In the genomic region with DNA sequence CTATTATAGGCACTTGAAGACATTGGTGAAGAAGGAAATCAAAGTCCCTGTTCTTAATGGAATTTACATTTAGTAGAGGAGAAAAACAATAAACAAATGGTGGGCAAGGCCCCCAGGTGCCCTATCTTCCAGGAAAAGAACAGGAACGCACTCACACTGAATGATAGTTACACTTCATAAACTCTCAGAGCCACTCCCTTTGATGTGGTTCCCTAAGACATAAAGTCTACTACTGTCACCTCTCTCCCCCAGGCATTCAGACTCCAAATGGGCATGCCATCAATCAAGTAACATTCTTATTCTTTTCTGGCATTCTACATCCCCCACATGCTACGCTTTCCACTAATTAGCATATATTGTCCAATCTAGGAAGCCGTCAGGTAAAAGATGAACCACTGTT, we compare ENCODE assay signal across 34 cellular contexts. TPM values are rescaled to one million over a fixed set of nuclear protein-coding genes. Genes with fewer than 3 reads are reported as not detected.
"Had no signal": no experiment of that assay in that cellular context is flagged by ENCODE, and none has a peak within 500 bp of the region (broad histone marks: within the 10 kb centered on the region; RNA-seq: fewer than 3 reads in every experiment).

No MANE protein-coding gene starts in this region.

- H3K27me3 Mint-ChIP-seq: activated naive CD4-positive, alpha-beta T cell treated with anti-CD3 and anti-CD28 coated beads, Interleukin-2, amount 50 U/mL, for 24 hours; activated T-helper 17 cell treated with anti-CD3 and anti-CD28 coated beads, Interleukin-2, amount 50 U/mL, for 72 hours; progenitor cell of endocrine pancreas; stimulated activated naive CD8-positive, alpha-beta T cell treated with anti-CD3 and anti-CD28 coated beads, Interleukin-15, Interleukin-2, amounts not matched to agents 100 ng/mL and 50 ng/mL, for 24 hours had no signal

- ATAC-seq: activated T-cell treated with anti-CD3 and anti-CD28 coated beads, Interleukin-2, amount 50 U/mL, for 4 hours; activated T-helper 17 cell treated with anti-CD3 and anti-CD28 coated beads, Interleukin-2, amount 50 U/mL, for 72 hours; body of pancreas; effector memory CD8-positive, alpha-beta T cell; right lobe of liver; stimulated activated effector memory CD8-positive, alpha-beta T cell treated with anti-CD3 and anti-CD28 coated beads, Interleukin-12 subunit alpha, Interleukin-12 subunit beta, amount 100 ng/mL, for 72 hours; T-helper 17 cell; upper lobe of right lung had no signal

- H3K9me3 ChIP-seq: body of pancreas, gastrocnemius medialis, left ventricle myocardium inferior, neutrophil, ovary, right lobe of liver, upper lobe of right lung had no signal

- H3K36me3 Mint-ChIP-seq: activated CD4-positive, alpha-beta memory T cell treated with anti-CD3 and anti-CD28 coated beads for 36 hours; activated naive CD4-positive, alpha-beta T cell treated with anti-CD3 and anti-CD28 coated beads, Interleukin-2, amount 50 U/mL, for 24 hours; naive B cell; stimulated activated effector memory CD8-positive, alpha-beta T cell treated with anti-CD3 and anti-CD28 coated beads, Interleukin-12 subunit alpha, Interleukin-12 subunit beta, amount 100 ng/mL, for 72 hours had no signal

- H3K27ac ChIP-seq: body of pancreas, left ventricle myocardium inferior, neutrophil, ovary, right lobe of liver, upper lobe of right lung, WERI-Rb-1 had no signal

- H3K4me3 ChIP-seq: body of pancreas, gastrocnemius medialis, left ventricle myocardium inferior, ovary, right lobe of liver, upper lobe of right lung had no signal

- H3K4me1 Mint-ChIP-seq: activated T-helper 17 cell treated with anti-CD3 and anti-CD28 coated beads, Interleukin-2, amount 50 U/mL, for 72 hours had no signal

- H3K9me3 Mint-ChIP-seq: activated CD4-positive, alpha-beta memory T cell treated with anti-CD3 and anti-CD28 coated beads for 36 hours; activated CD4-positive, alpha-beta T cell treated with anti-CD3 and anti-CD28 coated beads, Interleukin-2, amount 10 ng/mL, durations not matched to agents 24 days and 14 days; activated naive CD4-positive, alpha-beta T cell treated with anti-CD3 and anti-CD28 coated beads, Interleukin-2, amount 50 U/mL, for 24 hours; activated T-cell treated with anti-CD3 and anti-CD28 coated beads, Interleukin-2, amount 50 U/mL, for 4 hours; activated T-helper 17 cell treated with anti-CD3 and anti-CD28 coated beads, Interleukin-2, amount 50 U/mL, for 72 hours; effector memory CD8-positive, alpha-beta T cell; nephron progenitor cell; stimulated activated naive CD8-positive, alpha-beta T cell treated with anti-CD3 and anti-CD28 coated beads, Interleukin-15, Interleukin-2, amounts not matched to agents 100 ng/mL and 50 ng/mL, for 24 hours had no signal

- H3K27ac Mint-ChIP-seq: activated CD4-positive, alpha-beta memory T cell treated with anti-CD3 and anti-CD28 coated beads for 36 hours; activated CD4-positive, alpha-beta T cell treated with anti-CD3 and anti-CD28 coated beads, Interleukin-2, amount 10 ng/mL, durations not matched to agents 24 days and 14 days; activated T-helper 17 cell treated with anti-CD3 and anti-CD28 coated beads, Interleukin-2, amount 50 U/mL, for 72 hours; effector memory CD8-positive, alpha-beta T cell; naive B cell; progenitor cell of endocrine pancreas; stimulated activated effector memory CD8-positive, alpha-beta T cell treated with anti-CD3 and anti-CD28 coated beads, Interleukin-12 subunit alpha, Interleukin-12 subunit beta, amount 100 ng/mL, for 72 hours; stimulated activated naive CD8-positive, alpha-beta T cell treated with anti-CD3 and anti-CD28 coated beads, Interleukin-15, Interleukin-2, amounts not matched to agents 100 ng/mL and 50 ng/mL, for 24 hours; T-helper 17 cell had no signal

- H3K36me3 ChIP-seq: gastrocnemius medialis, left ventricle myocardium inferior, neutrophil, ovary, right lobe of liver, upper lobe of right lung, WERI-Rb-1 had no signal

- H3K4me3 Mint-ChIP-seq: activated CD4-positive, alpha-beta memory T cell treated with anti-CD3 and anti-CD28 coated beads for 36 hours; activated CD4-positive, alpha-beta T cell treated with anti-CD3 and anti-CD28 coated beads, Interleukin-2, amount 10 ng/mL, durations not matched to agents 24 days and 14 days; activated naive CD4-positive, alpha-beta T cell treated with anti-CD3 and anti-CD28 coated beads, Interleukin-2, amount 50 U/mL, for 24 hours; activated T-cell treated with anti-CD3 and anti-CD28 coated beads, Interleukin-2, amount 50 U/mL, for 4 hours; activated T-helper 17 cell treated with anti-CD3 and anti-CD28 coated beads, Interleukin-2, amount 50 U/mL, for 72 hours; effector memory CD8-positive, alpha-beta T cell; naive B cell; nephron progenitor cell; stimulated activated effector memory CD8-positive, alpha-beta T cell treated with anti-CD3 and anti-CD28 coated beads, Interleukin-12 subunit alpha, Interleukin-12 subunit beta, amount 100 ng/mL, for 72 hours; stimulated activated naive CD8-positive, alpha-beta T cell treated with anti-CD3 and anti-CD28 coated beads, Interleukin-15, Interleukin-2, amounts not matched to agents 100 ng/mL and 50 ng/mL, for 24 hours had no signal

- DNase-seq: activated CD4-positive, alpha-beta memory T cell treated with anti-CD3 and anti-CD28 coated beads for 36 hours; activated CD4-positive, alpha-beta T cell treated with anti-CD3 and anti-CD28 coated beads, Interleukin-2, amount 10 ng/mL, durations not matched to agents 24 days and 14 days; activated CD4-positive, CD25-positive, alpha-beta regulatory T cell treated with anti-CD3 and anti-CD28 coated beads, Interleukin-2, amount 50 U/mL, for 72 hours; activated gamma-delta T cell treated with Interleukin-2 at 50 U/mL for 16 hours; activated T-cell treated with anti-CD3 and anti-CD28 coated beads, Interleukin-2, amount 50 U/mL, for 4 hours; aorta; body of pancreas; cortex of kidney; effector memory CD8-positive, alpha-beta T cell; erythroblast; glutamatergic neuron; left ventricle myocardium inferior; naive B cell; nephron progenitor cell; right lobe of liver; stimulated activated CD4-positive, alpha-beta T cell treated with anti-CD3 and anti-CD28 coated beads, Interleukin-12 subunit alpha, Interleukin-12 subunit beta, amount 100 ng/mL, for 4 hours; stimulated activated CD4-positive, alpha-beta T cell treated with anti-CD3 and anti-CD28 coated beads, Interleukin-4, amount 100 ng/mL, for 24 hours; T-helper 17 cell; T1000; upper lobe of right lung; WERI-Rb-1 had no signal

- H3K27me3 ChIP-seq: body of pancreas, gastrocnemius medialis, neutrophil, ovary, right lobe of liver, upper lobe of right lung had no signal

- H3K4me1 ChIP-seq: right lobe of liver, upper lobe of right lung had no signal

RNA-seq across cellular contexts. Expression of gene C1orf105, which starts 59.9 kb away (rescaled TPM):
- total RNA-seq: activated CD4-positive, alpha-beta memory T cell treated with anti-CD3 and anti-CD28 coated beads for 36 hours; activated CD4-positive, alpha-beta T cell treated with anti-CD3 and anti-CD28 coated beads, Interleukin-2, amount 10 ng/mL, durations not matched to agents 24 days and 14 days; activated T-cell treated with anti-CD3 and anti-CD28 coated beads, Interleukin-2, amount 50 U/mL, for 4 hours; aorta; body of pancreas; chondrocyte; lung microvascular endothelial cell; ovary; progenitor cell of endocrine pancreas; renal cortical epithelial cell; subcutaneous adipose tissue; T-helper 17 cell; upper lobe of right lung had no signal
- polyA plus RNA-seq: adipose tissue, aorta, ovary had no signal
